ENCODE assay signal across 25 cellular contexts in the genomic region with DNA sequence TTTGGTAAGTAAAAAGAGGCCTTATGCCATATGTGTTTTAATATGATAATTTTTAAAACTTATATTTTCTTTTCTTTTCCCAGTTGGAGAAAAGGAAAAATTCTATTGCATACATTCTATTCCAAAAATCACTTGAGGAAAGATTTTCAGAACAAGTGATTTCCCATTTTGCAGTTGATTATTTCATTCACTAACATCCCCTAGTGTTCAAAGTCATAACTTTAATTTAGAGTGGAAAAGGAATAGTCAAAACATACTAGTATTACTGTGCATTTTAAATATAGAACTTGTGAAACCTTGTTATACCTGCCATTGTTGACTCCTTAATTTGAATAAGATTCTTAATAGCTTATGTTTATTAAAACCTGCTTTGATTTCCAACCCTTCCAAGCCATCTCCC.
"Had no signal": no experiment of that assay in that cellular context is flagged by ENCODE, and none has a peak within 500 bp of the region (broad histone marks: within the 10 kb centered on the region; RNA-seq: fewer than 3 reads in every experiment).

No MANE protein-coding gene starts in this region.

- H3K27me3 ChIP-seq: adrenal gland, body of pancreas, breast epithelium, MG63, Peyer's patch had no signal

- H3K27ac ChIP-seq: adrenal gland, body of pancreas, breast epithelium, Peyer's patch had no signal

- H3K4me1 ChIP-seq: adrenal gland, body of pancreas, breast epithelium, Peyer's patch had no signal

- DNase-seq: activated CD4-positive, alpha-beta T cell treated with anti-CD3 and anti-CD28 coated beads for 36 hours; activated CD4-positive, alpha-beta T cell treated with anti-CD3 and anti-CD28 coated beads, Interleukin-2, amount 10 ng/mL, durations not matched to agents 7 days and 5 days; activated CD4-positive, alpha-beta T cell treated with anti-CD3 and anti-CD28 coated beads, Interleukin-2, amount 50 U/mL, for 48 hours; activated CD8-positive, alpha-beta T cell treated with anti-CD3 and anti-CD28 coated beads, Interleukin-2, amount 10 ng/mL, durations not matched to agents 7 days and 5 days; activated gamma-delta T cell treated with Interleukin-2 at 50 U/mL for 16 hours; activated naive CD4-positive, alpha-beta T cell treated with anti-CD3 and anti-CD28 coated beads for 36 hours; activated T-cell treated with anti-CD3 and anti-CD28 coated beads, Interleukin-2, amount 50 U/mL, for 4 hours; adrenal gland; body of pancreas; Kasumi-1; MG63; NCI-H1048; NCI-H1105 treated with DMSO at 0.1 percent for 48 hours; NCI-H1436; NCI-H1694; NCI-H1930; NCI-H345; NCI-H524 treated with DMSO at 0.1 percent for 48 hours; Peyer's patch; RPMI8226 had no signal

- ATAC-seq: activated CD4-positive, alpha-beta T cell treated with anti-CD3 and anti-CD28 coated beads for 36 hours; activated CD4-positive, CD25-positive, alpha-beta regulatory T cell treated with anti-CD3 and anti-CD28 coated beads, Interleukin-2, amount 50 U/mL, for 24 hours; activated CD8-positive, alpha-beta T cell treated with anti-CD3 and anti-CD28 coated beads, Interleukin-2, amount 10 ng/mL, durations not matched to agents 7 days and 5 days; activated naive CD4-positive, alpha-beta T cell treated with anti-CD3 and anti-CD28 coated beads, Interleukin-2, amount 50 U/mL, for 72 hours; activated T-cell treated with anti-CD3 and anti-CD28 coated beads, Interleukin-2, amount 50 U/mL, for 4 hours; body of pancreas; Right ventricle myocardium inferior; WTC11 had no signal

- H3K36me3 ChIP-seq: adrenal gland, breast epithelium, MG63, Peyer's patch had no signal

- H3K4me3 ChIP-seq: adrenal gland, body of pancreas, breast epithelium, MG63, Peyer's patch had no signal

- H3K9me3 ChIP-seq: adrenal gland, body of pancreas, breast epithelium, MG63, Peyer's patch had no signal
